ENCODE assay signal across 3 cellular contexts in the genomic region with DNA sequence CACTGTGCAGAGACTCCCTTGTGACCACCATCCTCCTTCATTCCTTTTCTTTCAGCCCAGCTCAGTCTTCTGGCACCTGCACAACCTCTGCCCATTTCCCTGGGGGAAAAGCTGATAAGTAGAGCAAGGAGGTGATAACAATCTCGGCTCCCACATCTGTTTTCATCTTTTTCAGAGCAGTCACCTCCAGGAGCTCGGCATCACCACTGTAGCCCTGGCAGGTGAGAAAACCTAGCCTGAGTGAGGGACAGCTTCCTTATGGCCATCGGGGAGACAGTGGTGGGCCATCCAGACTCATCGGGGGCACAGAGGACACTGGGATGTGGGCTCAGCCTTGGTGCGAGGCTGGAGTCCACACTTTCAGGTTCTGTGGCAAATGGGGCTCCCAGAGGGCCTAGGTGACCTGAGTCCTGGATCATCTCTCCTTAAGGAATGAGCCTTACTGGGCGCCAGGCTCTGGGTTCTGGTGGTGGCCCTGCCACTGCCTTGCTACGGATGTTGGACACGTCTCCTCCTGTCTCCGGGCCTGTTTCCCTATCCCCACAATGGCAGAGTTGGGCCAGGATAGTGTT.
A peak's percentile ranks its signal among the peaks of the same experiment; 100 is the strongest.
TF ChIP-seq lines count a peak whose summit lies in the region.

No MANE protein-coding gene starts in this region.

TF ChIP-seq in SK-N-SH, 30 proteins besides CTCF, POLR2A, EP300 and RAD21:
- TF ChIP-seq GATA2 (CRISPR knock-in tag; IDR thresholded peaks at IDR 0.05) (peak; percentile 84), JUND (IDR thresholded peaks at IDR 0.05) (no peak)

TF ChIP-seq in SK-N-SH treated with all-trans-retinoic acid at 6 μM for 48 hours, 23 proteins besides CTCF, POLR2A, EP300 and RAD21:
- no peak for TF ChIP-seq ZNF565 (CRISPR knock-in tag; conservative IDR thresholded peaks at IDR 0.05; ENCODE audit: low read depth)
- TF ChIP-seq ZNF8 (CRISPR knock-in tag; IDR thresholded peaks at IDR 0.05): no peak
- TF ChIP-seq CREB5 (CRISPR knock-in tag; IDR thresholded peaks at IDR 0.05; ENCODE audit: low read depth): no peak

TF ChIP-seq in H1, 55 proteins besides CTCF, POLR2A, EP300 and RAD21:
- TF ChIP-seq, protein P1, sequence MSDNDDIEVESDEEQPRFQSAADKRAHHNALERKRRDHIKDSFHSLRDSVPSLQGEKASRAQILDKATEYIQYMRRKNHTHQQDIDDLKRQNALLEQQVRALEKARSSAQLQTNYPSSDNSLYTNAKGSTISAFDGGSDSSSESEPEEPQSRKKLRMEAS (IDR thresholded peaks at IDR 0.05): no peak
- TF ChIP-seq SAP30 (IDR thresholded peaks at IDR 0.05; ENCODE audit: insufficient read depth, insufficient replicate concordance, low read length) (no peak), CTBP2 (IDR thresholded peaks at IDR 0.05; ENCODE audit: borderline replicate concordance, insufficient read depth, insufficient read length, low read length) (no peak), RBBP5 (IDR thresholded peaks at IDR 0.05; ENCODE audit: borderline replicate concordance, low read depth, low read length) (no peak), SRF (IDR thresholded peaks at IDR 0.05; ENCODE audit: low read depth, low read length) (no peak), KDM5A (IDR thresholded peaks at IDR 0.05; ENCODE audit: low read length) (no peak), GABPA (IDR thresholded peaks at IDR 0.05; ENCODE audit: borderline replicate concordance, insufficient read depth, low read length) (no peak), YY1 (IDR thresholded peaks at IDR 0.05; ENCODE audit: low read depth, low read length) (no peak), E2F6 (IDR thresholded peaks at IDR 0.05) (no peak)
